10 cellular contexts compared by ENCODE assay signal in the genomic region with DNA sequence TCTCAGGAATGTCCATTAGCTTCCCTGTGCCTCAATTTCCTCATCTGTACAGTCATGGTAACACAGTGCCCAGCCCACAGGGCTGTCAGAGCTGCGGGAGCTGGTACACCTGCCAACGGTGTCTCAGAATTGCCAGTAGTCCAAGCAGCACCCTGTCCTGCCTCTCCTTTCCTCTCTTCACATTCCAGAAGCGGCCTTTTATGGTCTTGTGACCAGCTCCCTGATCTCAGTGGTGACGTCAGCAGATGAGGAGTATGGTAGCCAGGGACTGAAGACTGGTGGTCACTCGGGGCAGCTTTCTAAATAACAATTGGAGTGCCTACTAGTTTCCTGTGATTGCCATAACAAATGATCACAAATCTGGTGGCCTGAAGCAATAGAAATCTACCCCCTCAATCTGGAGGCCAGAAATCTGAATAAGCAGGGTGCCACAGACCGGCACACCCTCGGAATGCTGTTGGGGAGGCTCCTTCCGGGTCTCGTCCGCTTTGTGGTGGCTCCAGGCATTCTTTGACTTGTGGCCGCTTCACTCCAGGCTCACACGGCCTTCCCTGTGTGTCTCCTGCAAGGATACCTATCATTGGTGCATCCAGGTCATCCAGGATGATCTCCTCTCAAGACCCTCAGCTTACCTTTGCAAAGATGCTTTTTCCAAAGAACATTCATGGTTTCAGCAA. TPM values are rescaled to one million over a fixed set of nuclear protein-coding genes. Genes with fewer than 3 reads are reported as not detected.
DNase-seq lines count a peak whose midpoint lies in the region; ATAC-seq and TF ChIP-seq lines count a peak whose summit lies in the region.
"Had no signal": no experiment of that assay in that cellular context is flagged by ENCODE, and none has a peak within 500 bp of the region (broad histone marks: within the 10 kb centered on the region; RNA-seq: fewer than 3 reads in every experiment).

No MANE protein-coding gene starts in this region.

- H3K4me3 ChIP-seq in ACC112 (ENCODE audit: low read depth, low read length) (peak overlapping the region; percentile 99), astrocyte of the spinal cord (ENCODE audit: low read depth, low read length) (peak overlapping the region; percentile 71), lower lobe of right lung (peak overlapping the region; percentile 94)

- no peak overlapping the region for H2AFZ ChIP-seq in ACC112 (ENCODE audit: low read length, unreplicated experiment)

- H3K9me3 Mint-ChIP-seq in HFFc6: no peaks in the 10 kb centered on the region

- H3K4me1 ChIP-seq in ACC112 (ENCODE audit: control insufficient read depth, insufficient read depth, low read length, unreplicated experiment): peaks cover 21% of the 10 kb centered on the region
- H3K4me1 ChIP-seq in lower lobe of right lung: peaks cover 20% of the 10 kb centered on the region

- H3K4me1 Mint-ChIP-seq in HFFc6 (ENCODE audit: low read depth): peaks cover 53% of the 10 kb centered on the region

- no peak for ATAC-seq in lower lobe of right lung
- no peak for ATAC-seq in GM18502 (IDR thresholded peaks at IDR 0.05; ENCODE audit: poor library complexity, unreplicated experiment)
- no peak for ATAC-seq in GM19463 (IDR thresholded peaks at IDR 0.05; ENCODE audit: unreplicated experiment)

- in situ Hi-C loops in astrocyte of the spinal cord (cut with HindIII; ENCODE audit: low sequenced_read_pairs): no loop called here

- peak overlapping the region; percentile 95 for H3K27ac Mint-ChIP-seq in HFFc6

- no peaks in the 10 kb centered on the region for H3K9me3 ChIP-seq in lower lobe of right lung

- peaks cover 52% of the 10 kb centered on the region for H3K79me2 ChIP-seq in ACC112 (ENCODE audit: control insufficient read depth, insufficient read depth, low read length, unreplicated experiment)

- no peaks in the 10 kb centered on the region for H3K27me3 ChIP-seq in ACC112 (ENCODE audit: insufficient read depth, low read length)
- H3K27me3 ChIP-seq in lower lobe of right lung (ENCODE audit: low read depth): no peaks in the 10 kb centered on the region

- peaks cover 5% of the 10 kb centered on the region for H3K27me3 Mint-ChIP-seq in HFFc6 (ENCODE audit: insufficient read depth)

- H3K36me3 ChIP-seq in ACC112 (ENCODE audit: insufficient read depth, low read length) (peaks cover 17% of the 10 kb centered on the region), lower lobe of right lung (peaks cover 39% of the 10 kb centered on the region)

- DNase-seq in HFFc6: no peak
- no peak for DNase-seq in astrocyte of the spinal cord (ENCODE audit: low read depth, low spot score)
- DNase-seq in lower lobe of right lung: no peak
- DNase-seq in UCSD-AML1 (lab: John Stamatoyannopoulos, UW; ENCODE audit: unreplicated experiment): no peak
- DNase-seq in stimulated activated CD4-positive, alpha-beta T cell treated with anti-CD3 and anti-CD28 coated beads, Interleukin-4, amount 100 ng/mL, for 24 hours: no peak
- DNase-seq: cerebellar nuclear complex, DMS79 had no signal

- intact Hi-C loops in lower lobe of right lung (cut with DNase I): no loop called here

- TF ChIP-seq CTCF in HFFc6 (IDR thresholded peaks at IDR 0.05): no peak
- no peak for TF ChIP-seq CTCF in astrocyte of the spinal cord (IDR thresholded peaks at IDR 0.05; ENCODE audit: low read depth, low read length)
- no peak for TF ChIP-seq CTCF in lower lobe of right lung (IDR thresholded peaks at IDR 0.05)

- peaks cover 37% of the 10 kb centered on the region for H3K36me3 Mint-ChIP-seq in HFFc6 (ENCODE audit: low read depth)

- H3K27ac ChIP-seq in ACC112 (ENCODE audit: low read depth, low read length) (peak overlapping the region; percentile 96), lower lobe of right lung (peak overlapping the region; percentile 95)

- peak overlapping the region; percentile 92 for H3K4me3 Mint-ChIP-seq in HFFc6

RNA-seq across cellular contexts. Expression of gene FADD, which starts 2.1 kb away (rescaled TPM):
- total RNA-seq in HFFc6 (2021; fragmentation: NEBNext Ultra II Directional; extraction: Animal tissue kit (Norgen Biotek cat#: 25700)): 10 to 100 TPM; 25.8 to 32.2 (median 28.1) TPM
- total RNA-seq in lower lobe of right lung: 23.0 TPM
